8 cellular contexts compared by ENCODE assay signal in the genomic region with DNA sequence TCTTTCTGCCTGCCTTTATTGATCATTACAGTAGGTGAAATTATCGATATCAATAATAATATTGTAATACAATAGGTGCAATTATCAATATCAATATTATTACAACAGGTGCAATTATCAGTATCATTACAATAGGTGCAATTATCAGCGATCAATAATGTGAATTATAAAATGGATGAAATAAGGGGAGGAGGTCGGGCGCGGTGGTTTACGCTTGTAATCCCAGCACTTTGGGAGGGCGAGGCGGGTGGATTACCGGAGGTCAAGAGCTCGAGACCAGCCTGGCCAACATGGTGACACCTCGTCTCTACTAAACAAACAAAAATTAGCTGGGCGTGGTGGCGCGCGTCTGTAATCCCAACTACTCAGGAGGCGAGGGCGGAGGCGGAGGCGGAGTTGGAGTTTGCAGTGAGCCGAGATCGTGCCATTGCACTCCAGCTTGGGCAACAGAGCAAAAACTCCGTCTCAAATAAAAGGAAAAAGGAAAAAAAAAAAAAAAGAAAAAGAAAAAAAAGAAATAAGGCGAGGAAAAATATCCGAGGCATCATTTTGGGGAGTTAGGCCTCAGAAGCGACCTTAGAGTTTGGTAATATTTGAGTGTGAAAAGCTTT. TPM values are rescaled to one million over a fixed set of nuclear protein-coding genes. Genes with fewer than 3 reads are reported as not detected.
DNase-seq lines count a peak whose midpoint lies in the region; ATAC-seq and TF ChIP-seq lines count a peak whose summit lies in the region.

No MANE protein-coding gene starts in this region.

- H3K4me1 ChIP-seq in BLaER1 treated with 17β-estradiol and CSF1 and Interleukin-3, amounts not matched to agents 10 nM and 100 nM, result peaks cover 38 to 46% (median 42%) of the 10 kb centered on the region in 10 experiments
- peaks cover 35% of the 10 kb centered on the region for H3K4me1 ChIP-seq in KMS-11 (ENCODE audit: low read depth, poor library complexity, severe bottlenecking)
- H3K4me1 ChIP-seq in gastroesophageal sphincter, result peaks cover 5 to 52% (median 8%) of the 10 kb centered on the region in 3 donors
- peaks cover 18% of the 10 kb centered on the region for H3K4me1 ChIP-seq in thymus (ENCODE audit: control insufficient read depth, insufficient read depth, low read length)

- H3K4me2 ChIP-seq in BLaER1 treated with 17β-estradiol and CSF1 and Interleukin-3, amounts not matched to agents 10 nM and 100 nM, result peak overlapping the region; percentile 75 to 90 (median 80)
- peak overlapping the region; percentile 63 for H3K4me2 ChIP-seq in KMS-11

- no peak for TF ChIP-seq EP300 in gastroesophageal sphincter (IDR thresholded peaks at IDR 0.05)

- peaks cover 44% of the 10 kb centered on the region for H3K79me2 ChIP-seq in KMS-11 (ENCODE audit: insufficient read depth, low read depth)

- peak overlapping the region; percentile 96 to 100 (median 99) for H3K9ac ChIP-seq in BLaER1 treated with 17β-estradiol and CSF1 and Interleukin-3, amounts not matched to agents 10 nM and 100 nM
- H3K9ac ChIP-seq in KMS-11, result peak overlapping the region; percentile 84

- H3K27ac ChIP-seq in BLaER1 treated with 17β-estradiol and CSF1 and Interleukin-3, amounts not matched to agents 10 nM and 100 nM, result peak overlapping the region; percentile 96 to 100 (median 99)
- peak overlapping the region; percentile 91 for H3K27ac ChIP-seq in KMS-11
- peak overlapping the region; percentile 96 for H3K27ac ChIP-seq in RWPE1
- H3K27ac ChIP-seq in gastroesophageal sphincter, result peak overlapping the region; percentile 86 to 99 (median 98)
- peak overlapping the region; percentile 89 for H3K27ac ChIP-seq in thymus (ENCODE audit: low read depth)

- no peak for TF ChIP-seq POLR2A in gastroesophageal sphincter (IDR thresholded peaks at IDR 0.05)

- TF ChIP-seq CTCF in KMS-11 (conservative IDR thresholded peaks at IDR 0.05; ENCODE audit: low read depth, low read length), result peak; percentile 7; the same call in 1 of the 2 replicates
- TF ChIP-seq CTCF in RWPE1 (conservative IDR thresholded peaks at IDR 0.05; ENCODE audit: low read depth), result no peak
- TF ChIP-seq CTCF in gastroesophageal sphincter (IDR thresholded peaks at IDR 0.05), result no peak
- TF ChIP-seq CTCF in omental fat pad (IDR thresholded peaks at IDR 0.05), result no peak

- DNase-seq in RWPE1 (ENCODE audit: low spot score), result no peak
- DNase-seq in activated effector memory CD4-positive, alpha-beta T cell treated with anti-CD3 and anti-CD28 coated beads, Interleukin-2, amount 50 U/mL, for 16 hours, result peak; percentile 87
- DNase-seq in omental fat pad (ENCODE audit: low spot score), result peak; percentile 65

- CTCF ChIA-PET in RWPE1 (lab: Yijun Ruan, JAX), result interaction anchor here (0.6 to 2.7 kb wide), 4 partner anchors 399 to 1427 kb away, joined by 3 to 16 read pairs (median 4); no protein-coding TSS in a partner anchor

- POLR2A ChIA-PET in RWPE1 (lab: Yijun Ruan, JAX; ENCODE audit: low non-redundant PET), result interaction anchor here (0.7 kb wide), 1 partner anchor 13 kb away, joined by 7 read pairs; no protein-coding TSS in a partner anchor

- peak overlapping the region; percentile 68 to 97 (median 88) for H3K4me3 ChIP-seq in BLaER1 treated with 17β-estradiol and CSF1 and Interleukin-3, amounts not matched to agents 10 nM and 100 nM
- H3K4me3 ChIP-seq in KMS-11 (IDR thresholded peaks at IDR 0.05; ENCODE audit: insufficient read depth, low read depth, low read length) (no peak overlapping the region), gastroesophageal sphincter (peak overlapping the region; percentile 75 to 96), thymus (ENCODE audit: low read length) (peak overlapping the region; percentile 81)

- H4K20me1 ChIP-seq in BLaER1 treated with 17β-estradiol and CSF1 and Interleukin-3, amounts not matched to agents 10 nM and 100 nM, result peaks cover 9 to 43% (median 31%) of the 10 kb centered on the region in 11 experiments; a peak in 20 of 22 replicates
- peaks cover 17% of the 10 kb centered on the region for H4K20me1 ChIP-seq in KMS-11 (ENCODE audit: insufficient read depth)

- H2AFZ ChIP-seq in KMS-11 (ENCODE audit: low read depth), result peak overlapping the region; percentile 93

- no peaks in the 10 kb centered on the region for H3K9me3 ChIP-seq in BLaER1 treated with 17β-estradiol and CSF1 and Interleukin-3, amounts not matched to agents 10 nM and 100 nM (replicated peaks in 1 of 11)
- H3K9me3 ChIP-seq in gastroesophageal sphincter, result no peaks in the 10 kb centered on the region
- no peaks in the 10 kb centered on the region for H3K9me3 ChIP-seq in thymus (ENCODE audit: control insufficient read depth)

- ATAC-seq in gastroesophageal sphincter (peak; percentile 76), omental fat pad (ENCODE audit: low FRiP score) (peak; percentile 49), HG03025 (IDR thresholded peaks at IDR 0.05; ENCODE audit: low FRiP score, unreplicated experiment) (no peak)

- H3K36me3 ChIP-seq in BLaER1 treated with 17β-estradiol and CSF1 and Interleukin-3, amounts not matched to agents 10 nM and 100 nM, result peaks cover 0 to 30% (median 14%) of the 10 kb centered on the region in 11 experiments; a peak in 14 of 22 replicates
- H3K36me3 ChIP-seq in KMS-11 (ENCODE audit: insufficient read depth) (no peaks in the 10 kb centered on the region), gastroesophageal sphincter (peaks cover 0 to 11% of the 10 kb centered on the region in 2 donors), thymus (ENCODE audit: control insufficient read depth, insufficient read depth) (peaks cover 3% of the 10 kb centered on the region)

- H3K27me3 ChIP-seq in BLaER1 treated with 17β-estradiol and CSF1 and Interleukin-3, amounts not matched to agents 10 nM and 100 nM, result no peaks in the 10 kb centered on the region
- H3K27me3 ChIP-seq in KMS-11 (ENCODE audit: insufficient read depth, low read depth) (no peaks in the 10 kb centered on the region), gastroesophageal sphincter (no peaks in the 10 kb centered on the region), thymus (ENCODE audit: control insufficient read depth, insufficient read depth) (no peaks in the 10 kb centered on the region)

- 0 to 3% methylated on average over 23 to 25 of the region's 25 CpGs for WGBS in gastroesophageal sphincter (ENCODE audit: low coverage in 1 of 2), 2 donors
- 2% methylated on average over 25 of the region's 25 CpGs for WGBS in thymus

RNA-seq across cellular contexts. Expression of a gene that starts 0.6 kb away (rescaled TPM):
- total RNA-seq in gastroesophageal sphincter (100 to 1,000 TPM; 172 to 218 (median 190) TPM), omental fat pad (100 to 1,000 TPM; 102 to 162 (median 132) TPM)
- polyA plus RNA-seq in thymus, result 66.9 TPM

RNA-seq across cellular contexts. Expression of a gene that starts 32.4 kb away (rescaled TPM):
- total RNA-seq in gastroesophageal sphincter (10 to 100 TPM; 31.8 to 66.3 (median 38.6) TPM), omental fat pad (10 to 100 TPM; 22.4 to 38.6 (median 28.7) TPM)
- 150 TPM for polyA plus RNA-seq in thymus
